Comparison of ENCODE assay signal across 4 cellular contexts in the genomic region with DNA sequence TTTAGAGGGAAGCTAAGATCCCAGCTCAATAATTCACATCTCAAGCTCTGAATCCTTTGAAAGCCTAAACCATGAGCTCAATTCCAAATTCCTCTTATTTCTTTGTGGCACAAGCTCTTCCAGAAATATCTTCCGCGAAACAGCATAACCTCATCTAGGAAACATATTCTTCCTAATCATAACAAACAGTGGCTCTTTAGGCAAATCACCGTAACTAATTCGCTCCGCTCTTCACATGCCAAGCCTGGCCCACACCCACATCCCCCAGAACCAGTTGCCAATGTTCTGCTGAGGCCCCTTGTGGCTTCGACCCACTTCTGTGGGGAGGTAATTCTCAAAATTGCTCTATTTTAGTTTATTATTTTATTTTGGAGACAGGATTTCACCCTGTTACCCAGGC. TPM values are rescaled to one million over a fixed set of nuclear protein-coding genes. Genes with fewer than 3 reads are reported as not detected.
"Had no signal": no experiment of that assay in that cellular context is flagged by ENCODE, and none has a peak within 500 bp of the region (broad histone marks: within the 10 kb centered on the region; RNA-seq: fewer than 3 reads in every experiment).

No MANE protein-coding gene starts in this region.

- H3K4me3 ChIP-seq: GM12878 had no signal

- DNase-seq: GDM1, GF-D8 had no signal

RNA-seq across cellular contexts. Expression of a gene that starts 19.2 kb away (rescaled TPM):
- total RNA-seq: G401, GM12878 had no signal
